In genomic region chr20:62683136-62683535, GRCh38 we compare ENCODE assay signal across 22 cellular contexts. TPM values are rescaled to one million over a fixed set of nuclear protein-coding genes. Genes with fewer than 3 reads are reported as not detected.
"Had no signal": no experiment of that assay in that cellular context is flagged by ENCODE, and none has a peak within 500 bp of the region (broad histone marks: within the 10 kb centered on the region; RNA-seq: fewer than 3 reads in every experiment).

No MANE protein-coding gene starts in this region.

- DNase-seq: dermis blood vessel endothelial cell; dorsolateral prefrontal cortex; effector CD4-positive, alpha-beta T cell; effector memory CD4-positive, alpha-beta T cell; foreskin keratinocyte; head of caudate nucleus; heart right ventricle; hippocampal formation; left cardiac atrium; left lung; left ventricle myocardium superior; lower lobe of right lung; mesenchymal stem cell; mucosa of descending colon; naive B cell had no signal

- H3K4me1 ChIP-seq: foreskin keratinocyte had no signal

- H3K27ac ChIP-seq: coronary artery, dorsolateral prefrontal cortex, esophagus muscularis mucosa, foreskin keratinocyte, gastroesophageal sphincter, heart right ventricle, lower lobe of right lung had no signal

- H3K36me3 ChIP-seq: esophagus muscularis mucosa, gastroesophageal sphincter, heart right ventricle, left lung, lower lobe of right lung had no signal

- H3K9me3 ChIP-seq: lower lobe of right lung, mucosa of descending colon had no signal

- H3K4me3 ChIP-seq: coronary artery, dorsolateral prefrontal cortex, esophagus muscularis mucosa, gastroesophageal sphincter, heart right ventricle, left lung, lower lobe of right lung, mucosa of descending colon had no signal

- H3K4me3 Mint-ChIP-seq: mesothelial cell of epicardium, naive B cell had no signal

- H3K27ac Mint-ChIP-seq: mesothelial cell of epicardium, naive B cell had no signal

RNA-seq across cellular contexts. Expression of gene NTSR1, which starts 25.5 kb away (rescaled TPM):
- total RNA-seq: dermis blood vessel endothelial cell, epithelial cell of proximal tubule, left cardiac atrium, left ventricle myocardium superior, lower lobe of right lung, mesenteric fat pad, myocyte had no signal
